8 cellular contexts compared by ENCODE assay signal in genomic region chr5:139262414-139263139, GRCh38. TPM values are rescaled to one million over a fixed set of nuclear protein-coding genes. Genes with fewer than 3 reads are reported as not detected.
DNase-seq lines count a peak whose midpoint lies in the region; ATAC-seq and TF ChIP-seq lines count a peak whose summit lies in the region.

No MANE protein-coding gene starts in this region.

- H3K27ac ChIP-seq in lung (ENCODE audit: low read depth in 1 of 2, low read length in 1 of 2) = peak overlapping the region in 1 of 2 donors; percentile 10

- TF ChIP-seq CTCF in lung (IDR thresholded peaks at IDR 0.05; ENCODE audit: control extremely low read depth, extremely low read depth) = peak; percentile 92

- no peaks in the 10 kb centered on the region for H3K9me3 ChIP-seq in lung (ENCODE audit: control insufficient read depth in 2 of 2, insufficient read depth in 1 of 2, low read length in 1 of 2)

- H3K4me3 ChIP-seq in lung = no peak overlapping the region

- H3K4me1 ChIP-seq in lung (ENCODE audit: control insufficient read depth in 2 of 2, insufficient read depth in 2 of 2, low read length in 2 of 2) = no peaks in the 10 kb centered on the region

- DNase-seq in AG08395 (ENCODE audit: low spot score) (peak; percentile 95), NCI-H774 (lab: John Stamatoyannopoulos, UW) (peak; percentile 78), ecto neural progenitor cell (ENCODE audit: low spot score) (peak; percentile 85), lung (ENCODE audit: low spot score) (peak; percentile 85)
- DNase-seq in activated CD4-positive, alpha-beta T cell treated with anti-CD3 and anti-CD28 coated beads, Interleukin-2, amount 50 U/mL, for 24 hours (ENCODE audit: low read depth in 1 of 2, low spot score in 1 of 2) = peak; percentile 37 to 65
- DNase-seq in stimulated activated CD8-positive, alpha-beta memory T cell treated with anti-CD3 and anti-CD28 coated beads, Interleukin-12 subunit alpha, Interleukin-12 subunit beta, amount 100 ng/mL, for 1 hour (ENCODE audit: low read depth) = peak; percentile 29

- no peaks in the 10 kb centered on the region for H3K36me3 ChIP-seq in lung (ENCODE audit: control insufficient read depth in 2 of 2, insufficient read depth in 2 of 2, low read length in 2 of 2)

- ATAC-seq in GM18868 (IDR thresholded peaks at IDR 0.05; ENCODE audit: unreplicated experiment) = peak; percentile 91
- peak; percentile 52 for ATAC-seq in HG03558 (IDR thresholded peaks at IDR 0.05; ENCODE audit: extremely low read depth, unreplicated experiment)
- ATAC-seq in lung (ENCODE audit: insufficient read depth, low FRiP score) = peak; percentile 94

- no peaks in the 10 kb centered on the region for H3K27me3 ChIP-seq in lung (ENCODE audit: control insufficient read depth, insufficient read depth)

- WGBS in lung, 2 donors = 32 to 33% methylated on average over 9 of the region's 9 CpGs

RNA-seq across cellular contexts. Expression of gene MATR3, which starts 31.0 kb away (rescaled TPM):
- 100 to 1,000 TPM; 103 to 461 TPM for total RNA-seq in lung
- 10 to 100 TPM; 89.9 to 96.7 TPM for polyA plus RNA-seq in lung

Comparison
In these comparisons a context has a peak if more than half of its experiments do, and no peak if none do; other contexts are left out.
1. DNase-seq: peak in every context shown above with its lines; median percentile 95 in AG08395; 85 in ecto neural progenitor cell; 85 in lung; 78 in NCI-H774; 51 in activated CD4-positive, alpha-beta T cell treated with anti-CD3 and anti-CD28 coated beads, Interleukin-2, amount 50 U/mL, for 24 hours; 29 in stimulated activated CD8-positive, alpha-beta memory T cell treated with anti-CD3 and anti-CD28 coated beads, Interleukin-12 subunit alpha, Interleukin-12 subunit beta, amount 100 ng/mL, for 1 hour.